Comparison of ENCODE assay signal across 21 cellular contexts in the genomic region with DNA sequence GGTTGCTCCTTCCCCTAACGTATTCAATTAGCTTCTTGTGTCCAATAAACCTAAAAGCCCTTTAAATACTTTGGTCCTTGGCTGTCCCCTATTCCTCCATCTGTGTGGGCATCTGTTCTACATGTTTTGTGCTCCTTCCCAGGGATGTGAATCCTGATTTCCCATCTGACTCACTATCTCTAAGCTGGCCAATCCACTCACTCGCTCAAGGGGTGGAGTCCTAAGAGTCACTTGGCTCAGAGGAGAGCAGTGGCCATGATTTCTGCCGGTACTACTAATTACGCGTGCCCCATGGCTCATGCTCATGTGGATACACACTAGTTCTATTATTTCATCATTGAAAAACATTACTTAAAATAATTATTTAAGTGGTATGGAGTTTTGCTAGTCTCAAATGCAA.
"Had no signal": no experiment of that assay in that cellular context is flagged by ENCODE, and none has a peak within 500 bp of the region (broad histone marks: within the 10 kb centered on the region; RNA-seq: fewer than 3 reads in every experiment).

No MANE protein-coding gene starts in this region.

- H3K27ac ChIP-seq: dorsolateral prefrontal cortex, esophagus muscularis mucosa, heart right ventricle, parathyroid adenoma, thyroid gland, upper lobe of right lung had no signal

- H3K4me3 ChIP-seq: dorsolateral prefrontal cortex, esophagus muscularis mucosa, heart right ventricle, thyroid gland, upper lobe of right lung had no signal

- H3K27me3 ChIP-seq: dorsolateral prefrontal cortex, esophagus muscularis mucosa, heart right ventricle, thyroid gland, upper lobe of right lung had no signal

- ATAC-seq: activated T-cell treated with anti-CD3 and anti-CD28 coated beads, Interleukin-2, amount 50 U/mL, for 4 hours; effector memory CD8-positive, alpha-beta T cell; heart right ventricle; left colon; right cardiac atrium; upper lobe of right lung; WTC11 had no signal

- H3K9me3 ChIP-seq: esophagus muscularis mucosa, thyroid gland, upper lobe of right lung had no signal

- DNase-seq: activated CD4-positive, alpha-beta T cell treated with anti-CD3 and anti-CD28 coated beads, Interleukin-2, amount 50 U/mL, for 4 hours; activated CD8-positive, alpha-beta memory T cell treated with anti-CD3 and anti-CD28 coated beads for 24 hours; activated CD8-positive, alpha-beta memory T cell treated with anti-CD3 and anti-CD28 coated beads, Interleukin-2, amount 50 U/mL, for 4 hours; activated naive CD4-positive, alpha-beta T cell treated with Interleukin-2 at 50 U/mL for 16 hours; activated naive CD8-positive, alpha-beta T cell treated with anti-CD3 and anti-CD28 coated beads for 36 hours; activated T-cell treated with anti-CD3 and anti-CD28 coated beads, Interleukin-2, amount 50 U/mL, for 4 hours; dorsolateral prefrontal cortex; effector memory CD8-positive, alpha-beta T cell; heart right ventricle; left colon; mesenchymal stem cell; nucleus accumbens; right cardiac atrium; stimulated activated CD4-positive, alpha-beta T cell treated with anti-CD3 and anti-CD28 coated beads, Interleukin-12 subunit alpha, Interleukin-12 subunit beta, amount 100 ng/mL, for 4 hours; substantia nigra; T-helper 9 cell; thyroid gland; upper lobe of right lung had no signal

- H3K4me1 ChIP-seq: esophagus muscularis mucosa, heart right ventricle, parathyroid adenoma, thyroid gland, upper lobe of right lung had no signal

- H3K36me3 ChIP-seq: esophagus muscularis mucosa, heart right ventricle, thyroid gland, upper lobe of right lung had no signal
